Comparison of ENCODE assay signal across 8 cellular contexts in the genomic region with DNA sequence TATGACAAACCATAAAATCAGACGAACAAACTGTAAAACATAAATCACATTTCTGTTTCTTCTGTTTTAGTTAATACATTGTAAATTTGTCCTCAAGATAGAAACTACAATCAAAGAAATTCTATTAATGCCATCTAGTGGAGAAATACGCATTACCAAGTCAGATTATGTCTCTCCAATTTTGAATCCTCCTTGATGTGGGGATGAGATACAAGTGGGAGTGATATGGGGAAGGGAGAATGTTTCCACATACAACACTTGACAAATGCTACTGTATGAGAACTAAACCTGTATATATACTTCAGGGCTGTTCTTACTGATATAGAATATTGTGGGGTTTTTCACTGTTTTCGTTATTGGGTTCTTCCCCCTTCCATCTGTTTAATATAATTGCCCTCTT. TPM values are rescaled to one million over a fixed set of nuclear protein-coding genes. Genes with fewer than 3 reads are reported as not detected.
DNase-seq lines count a peak whose midpoint lies in the region; ATAC-seq and FAIRE-seq lines count a peak whose summit lies in the region.

No MANE protein-coding gene starts in this region.

- peak; percentile 2 to 33 for DNase-seq in AML-193 (lab: John Stamatoyannopoulos, UW)
- peak; percentile 29 for DNase-seq in HCEC 1CT
- peak; percentile 76 for DNase-seq in OCI-M1 (lab: John Stamatoyannopoulos, UW)
- peak; percentile 22 to 24 for DNase-seq in frontal cortex (ENCODE audit: low spot score in 2 of 2)
- DNase-seq in HPDE6-E6E7 (ENCODE audit: extremely low spot score): no peak
- no peak for DNase-seq in stimulated activated naive CD8-positive, alpha-beta T cell treated with anti-CD3 and anti-CD28 coated beads, Interleukin-15, Interleukin-2, amounts not matched to agents 100 U/mL and 50 U/mL, for 24 hours
- DNase-seq in ecto neural progenitor cell (ENCODE audit: low spot score): no peak
- DNase-seq in occipital lobe (lab: John Stamatoyannopoulos, UW): no peak

- peak; percentile 94 for FAIRE-seq in frontal cortex (lab: Jason Lieb, UNC)

- ATAC-seq in stimulated activated naive CD8-positive, alpha-beta T cell treated with anti-CD3 and anti-CD28 coated beads, Interleukin-15, Interleukin-2, amounts not matched to agents 100 U/mL and 50 U/mL, for 24 hours: no peak

RNA-seq across cellular contexts. Expression of a gene that starts 2.6 kb away (rescaled TPM):
- total RNA-seq in frontal cortex (69.3 TPM), occipital lobe (56.5 TPM)

Comparison
In these comparisons a context has a peak if more than half of its experiments do, and no peak if none do; other contexts are left out.
1. DNase-seq: peak in AML-193 (2 of 2), HCEC 1CT (single experiment), OCI-M1 (single experiment) and frontal cortex (2 of 2); none in HPDE6-E6E7 (single experiment), stimulated activated naive CD8-positive, alpha-beta T cell treated with anti-CD3 and anti-CD28 coated beads, Interleukin-15, Interleukin-2, amounts not matched to agents 100 U/mL and 50 U/mL, for 24 hours (single experiment), ecto neural progenitor cell (single experiment) and occipital lobe (single experiment).